19 cellular contexts compared by ENCODE assay signal in genomic region chrX:153832732-153833131, GRCh38. TPM values are rescaled to one million over a fixed set of nuclear protein-coding genes. Genes with fewer than 3 reads are reported as not detected.
"Had no signal": no experiment of that assay in that cellular context is flagged by ENCODE, and none has a peak within 500 bp of the region (broad histone marks: within the 10 kb centered on the region; RNA-seq: fewer than 3 reads in every experiment).

No MANE protein-coding gene starts in this region.

- ATAC-seq: left lobe of liver had no signal

- H3K36me3 ChIP-seq: neutrophil, sigmoid colon, stomach, thoracic aorta, transverse colon had no signal

- H3K79me2 ChIP-seq: hepatocyte had no signal

- DNase-seq: effector CD4-positive, alpha-beta T cell; foreskin melanocyte; head of caudate nucleus; kidney glomerular epithelial cell; mammary epithelial cell; posterior cingulate gyrus; stimulated activated naive CD4-positive, alpha-beta T cell; stomach; substantia nigra; transverse colon had no signal

- H3K4me2 ChIP-seq: hepatocyte had no signal

- H3K4me3 ChIP-seq: coronary artery, hepatocyte, sigmoid colon, skin epidermis, stomach, thoracic aorta, transverse colon had no signal

- H3K9me3 ChIP-seq: neutrophil, sigmoid colon, thoracic aorta, transverse colon had no signal

- H3K27ac ChIP-seq: coronary artery, hepatocyte, neutrophil, sigmoid colon, skin epidermis, stomach, thoracic aorta, transverse colon had no signal

- H2AFZ ChIP-seq: hepatocyte had no signal

RNA-seq across cellular contexts. Expression of gene SRPK3, which starts 51.9 kb away (rescaled TPM):
- total RNA-seq: left lobe of liver; natural killer cell treated with Interleukin-12 subunit alpha and Interleukin-12 subunit beta and Interleukin-15 and Interleukin-18, amount 100 ng/mL, for 72 hours; osteocyte had no signal
